Comparison of ENCODE assay signal across 8 cellular contexts in genomic region chr15:31080618-31081017, GRCh38. TPM values are rescaled to one million over a fixed set of nuclear protein-coding genes. Genes with fewer than 3 reads are reported as not detected.
DNase-seq lines count a peak whose midpoint lies in the region; ATAC-seq, FAIRE-seq and TF ChIP-seq lines count a peak whose summit lies in the region.

No MANE protein-coding gene starts in this region.

- no peaks in the 10 kb centered on the region; the same call in 1 of the 2 replicates for H3K27me3 Mint-ChIP-seq in WTC11 (ENCODE audit: low read depth)
- peaks cover 4 to 14% (median 11%) of the 10 kb centered on the region in 5 donors for H3K27me3 Mint-ChIP-seq in naive thymus-derived CD8-positive, alpha-beta T cell

- peak overlapping the region; percentile 42 for H3K27ac ChIP-seq in epithelial cell of prostate

- CTCF ChIA-PET in WTC11 (lab: Charles Lee), result no interaction called here

- ATAC-seq in WTC11 (peak; percentile 88), HG03039 (IDR thresholded peaks at IDR 0.05; ENCODE audit: unreplicated experiment) (no peak), HG02623 (IDR thresholded peaks at IDR 0.05; ENCODE audit: unreplicated experiment) (no peak)
- peak; percentile 75 to 77 for ATAC-seq in naive thymus-derived CD8-positive, alpha-beta T cell

- FAIRE-seq in urothelium cell line (lab: Jason Lieb, UNC), result no peak

- no peak overlapping the region for H3K4me3 Mint-ChIP-seq in WTC11
- H3K4me3 Mint-ChIP-seq in naive thymus-derived CD8-positive, alpha-beta T cell, result peak overlapping the region; percentile 42 to 87 (median 67)

- DNase-seq in HCEC 1CT (peak; percentile 14), WTC11 (ENCODE audit: low spot score) (peak; percentile 86), epithelial cell of prostate (ENCODE audit: low read depth, low spot score) (no peak), urothelium cell line (ENCODE audit: low spot score) (peak; percentile 32), midbrain (lab: John Stamatoyannopoulos, UW) (no peak)
- peak in 9 of 10 donors; percentile 1 to 47 (median 22) for DNase-seq in naive thymus-derived CD8-positive, alpha-beta T cell

- no peaks in the 10 kb centered on the region for H3K36me3 Mint-ChIP-seq in WTC11
- no peaks in the 10 kb centered on the region for H3K36me3 Mint-ChIP-seq in naive thymus-derived CD8-positive, alpha-beta T cell

- POLR2A ChIA-PET in WTC11 (lab: Charles Lee), result no interaction called here
- POLR2A ChIA-PET in naive thymus-derived CD8-positive, alpha-beta T cell (lab: Charles Lee), result no interaction called here

- H3K27ac Mint-ChIP-seq in WTC11, result no peak overlapping the region
- H3K27ac Mint-ChIP-seq in naive thymus-derived CD8-positive, alpha-beta T cell, result no peak overlapping the region

- H3K4me1 Mint-ChIP-seq in WTC11, result peaks cover 62% of the 10 kb centered on the region
- H3K4me1 Mint-ChIP-seq in naive thymus-derived CD8-positive, alpha-beta T cell, result peaks cover 8 to 24% (median 9%) of the 10 kb centered on the region in 4 donors

- TF ChIP-seq CTCF in WTC11 (IDR thresholded peaks at IDR 0.05), result no peak

- no peaks in the 10 kb centered on the region for H3K9me3 Mint-ChIP-seq in WTC11
- H3K9me3 Mint-ChIP-seq in naive thymus-derived CD8-positive, alpha-beta T cell, result peaks cover 0 to 3% (median 0%) of the 10 kb centered on the region in 9 donors

TF ChIP-seq in WTC11, 78 proteins besides CTCF, POLR2A, EP300 and RAD21:
- no peak for TF ChIP-seq CREB1 (CRISPR knock-in tag; IDR thresholded peaks at IDR 0.05)
- TF ChIP-seq SOX15 (CRISPR knock-in tag; IDR thresholded peaks at IDR 0.05), result no peak
- no peak for TF ChIP-seq RORB (CRISPR knock-in tag; IDR thresholded peaks at IDR 0.05)
- no peak for TF ChIP-seq HMGXB4 (CRISPR knock-in tag; IDR thresholded peaks at IDR 0.05)
- TF ChIP-seq E2F4 (CRISPR knock-in tag; IDR thresholded peaks at IDR 0.05; ENCODE audit: borderline replicate concordance, low read depth), result no peak
- TF ChIP-seq, protein P1, sequence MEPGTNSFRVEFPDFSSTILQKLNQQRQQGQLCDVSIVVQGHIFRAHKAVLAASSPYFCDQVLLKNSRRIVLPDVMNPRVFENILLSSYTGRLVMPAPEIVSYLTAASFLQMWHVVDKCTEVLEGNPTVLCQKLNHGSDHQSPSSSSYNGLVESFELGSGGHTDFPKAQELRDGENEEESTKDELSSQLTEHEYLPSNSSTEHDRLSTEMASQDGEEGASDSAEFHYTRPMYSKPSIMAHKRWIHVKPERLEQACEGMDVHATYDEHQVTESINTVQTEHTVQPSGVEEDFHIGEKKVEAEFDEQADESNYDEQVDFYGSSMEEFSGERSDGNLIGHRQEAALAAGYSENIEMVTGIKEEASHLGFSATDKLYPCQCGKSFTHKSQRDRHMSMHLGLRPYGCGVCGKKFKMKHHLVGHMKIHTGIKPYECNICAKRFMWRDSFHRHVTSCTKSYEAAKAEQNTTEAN (CRISPR knock-in tag; IDR thresholded peaks at IDR 0.05), result no peak
- TF ChIP-seq PREB (CRISPR knock-in tag; IDR thresholded peaks at IDR 0.05; ENCODE audit: borderline replicate concordance), result no peak
- TF ChIP-seq CBFB (CRISPR knock-in tag; IDR thresholded peaks at IDR 0.05; ENCODE audit: low read depth), result no peak
- no peak for TF ChIP-seq MXD4 (CRISPR knock-in tag; IDR thresholded peaks at IDR 0.05; ENCODE audit: borderline replicate concordance)
- no peak for TF ChIP-seq ZNF396 (CRISPR knock-in tag; IDR thresholded peaks at IDR 0.05; ENCODE audit: borderline replicate concordance)
- no peak for TF ChIP-seq ATF3 (CRISPR knock-in tag; conservative IDR thresholded peaks at IDR 0.05)
- no peak for TF ChIP-seq OVOL2 (CRISPR knock-in tag; IDR thresholded peaks at IDR 0.05; ENCODE audit: borderline replicate concordance)

RNA-seq across cellular contexts. Expression of gene TRPM1, which starts 20.9 kb away (rescaled TPM):
- 0.32 to 1.2 TPM (median 0.77 TPM) in 3 replicates for total RNA-seq in WTC11 (2021)
- total RNA-seq in naive thymus-derived CD8-positive, alpha-beta T cell, result not detected
- polyA plus RNA-seq in naive thymus-derived CD8-positive, alpha-beta T cell, result not detected

Comparison
In these comparisons a context has a peak if more than half of its experiments do, and no peak if none do; other contexts are left out.
1. DNase-seq: peak in HCEC 1CT (single experiment), WTC11 (single experiment), naive thymus-derived CD8-positive, alpha-beta T cell (9 of 10) and urothelium cell line (single experiment); none in epithelial cell of prostate (single experiment) and midbrain (single experiment).
2. ATAC-seq: peak in WTC11 (single experiment) and naive thymus-derived CD8-positive, alpha-beta T cell (2 of 2); none in HG03039 (single experiment) and HG02623 (single experiment).